Comparison of ENCODE assay signal across 11 cellular contexts in genomic region chr11:82315093-82315492, GRCh38.
DNase-seq lines count a peak whose midpoint lies in the region; ATAC-seq and TF ChIP-seq lines count a peak whose summit lies in the region.
"Had no signal": no experiment of that assay in that cellular context is flagged by ENCODE, and none has a peak within 500 bp of the region (broad histone marks: within the 10 kb centered on the region; RNA-seq: fewer than 3 reads in every experiment).

No MANE protein-coding gene starts in this region.

- no peaks in the 10 kb centered on the region for H3K36me3 ChIP-seq in upper lobe of right lung

- no peak overlapping the region for H3K4me3 Mint-ChIP-seq in activated naive CD8-positive, alpha-beta T cell treated with anti-CD3 and anti-CD28 coated beads, Interleukin-2, amount 50 U/mL, for 24 hours
- no peak overlapping the region for H3K4me3 Mint-ChIP-seq in activated naive CD8-positive, alpha-beta T cell treated with anti-CD3 and anti-CD28 coated beads for 36 hours

- DNase-seq in activated naive CD8-positive, alpha-beta T cell treated with anti-CD3 and anti-CD28 coated beads, Interleukin-2, amount 50 U/mL, for 24 hours: peak; percentile 2
- no peak for DNase-seq in activated naive CD8-positive, alpha-beta T cell treated with anti-CD3 and anti-CD28 coated beads for 36 hours
- DNase-seq in NAMALWA (ENCODE audit: low spot score) (peak; percentile 17), epithelial cell of prostate (ENCODE audit: low read depth, low spot score) (peak; percentile 0), upper lobe of right lung (no peak), mesenteric fat pad (ENCODE audit: low spot score) (no peak), HCEC 1CT (no peak)
- DNase-seq: activated naive CD4-positive, alpha-beta T cell treated with anti-CD3 and anti-CD28 coated beads, Interleukin-2, amount 50 U/mL, for 16 hours; IMR-90; left ventricle myocardium superior had no signal

- H3K27ac Mint-ChIP-seq in activated naive CD8-positive, alpha-beta T cell treated with anti-CD3 and anti-CD28 coated beads, Interleukin-2, amount 50 U/mL, for 24 hours: no peak overlapping the region
- H3K27ac Mint-ChIP-seq in activated naive CD8-positive, alpha-beta T cell treated with anti-CD3 and anti-CD28 coated beads for 36 hours: no peak overlapping the region

- H3K4me3 ChIP-seq in upper lobe of right lung: no peak overlapping the region

- intact Hi-C loops in upper lobe of right lung (cut with DNase I): no loop called here

- no peak for ATAC-seq in activated naive CD8-positive, alpha-beta T cell treated with anti-CD3 and anti-CD28 coated beads, Interleukin-2, amount 50 U/mL, for 24 hours
- peak; percentile 70 for ATAC-seq in upper lobe of right lung
- no peak for ATAC-seq in GM18870 (IDR thresholded peaks at IDR 0.05; ENCODE audit: unreplicated experiment)
- ATAC-seq: left ventricle myocardium superior had no signal

- no peaks in the 10 kb centered on the region for H3K4me1 ChIP-seq in upper lobe of right lung

- H3K27ac ChIP-seq in epithelial cell of prostate: no peak overlapping the region
- no peak overlapping the region for H3K27ac ChIP-seq in upper lobe of right lung

- peak; percentile 36 for TF ChIP-seq CTCF in upper lobe of right lung (IDR thresholded peaks at IDR 0.05)

- no peaks in the 10 kb centered on the region for H3K36me3 Mint-ChIP-seq in activated naive CD8-positive, alpha-beta T cell treated with anti-CD3 and anti-CD28 coated beads, Interleukin-2, amount 50 U/mL, for 24 hours (ENCODE audit: low read depth)
- H3K36me3 Mint-ChIP-seq in activated naive CD8-positive, alpha-beta T cell treated with anti-CD3 and anti-CD28 coated beads for 36 hours: no peaks in the 10 kb centered on the region

- no peaks in the 10 kb centered on the region for H3K9me3 Mint-ChIP-seq in activated naive CD8-positive, alpha-beta T cell treated with anti-CD3 and anti-CD28 coated beads, Interleukin-2, amount 50 U/mL, for 24 hours
- H3K9me3 Mint-ChIP-seq in activated naive CD8-positive, alpha-beta T cell treated with anti-CD3 and anti-CD28 coated beads for 36 hours: no peaks in the 10 kb centered on the region

- no peaks in the 10 kb centered on the region for H3K27me3 Mint-ChIP-seq in activated naive CD8-positive, alpha-beta T cell treated with anti-CD3 and anti-CD28 coated beads, Interleukin-2, amount 50 U/mL, for 24 hours
- H3K27me3 Mint-ChIP-seq in activated naive CD8-positive, alpha-beta T cell treated with anti-CD3 and anti-CD28 coated beads for 36 hours: no peaks in the 10 kb centered on the region

- no peaks in the 10 kb centered on the region for H3K9me3 ChIP-seq in upper lobe of right lung

- H3K4me1 Mint-ChIP-seq in activated naive CD8-positive, alpha-beta T cell treated with anti-CD3 and anti-CD28 coated beads, Interleukin-2, amount 50 U/mL, for 24 hours: no peaks in the 10 kb centered on the region
- no peaks in the 10 kb centered on the region for H3K4me1 Mint-ChIP-seq in activated naive CD8-positive, alpha-beta T cell treated with anti-CD3 and anti-CD28 coated beads for 36 hours

- no peaks in the 10 kb centered on the region for H3K27me3 ChIP-seq in upper lobe of right lung

Comparison
In these comparisons a context has a peak if more than half of its experiments do, and no peak if none do; other contexts are left out.
1. DNase-seq: peak in activated naive CD8-positive, alpha-beta T cell treated with anti-CD3 and anti-CD28 coated beads, Interleukin-2, amount 50 U/mL, for 24 hours (single experiment), NAMALWA (single experiment) and epithelial cell of prostate (single experiment); none in activated naive CD8-positive, alpha-beta T cell treated with anti-CD3 and anti-CD28 coated beads for 36 hours (single experiment), upper lobe of right lung (single experiment), mesenteric fat pad (single experiment) and HCEC 1CT (single experiment).